Comparison of ENCODE assay signal across 8 cellular contexts in the genomic region with DNA sequence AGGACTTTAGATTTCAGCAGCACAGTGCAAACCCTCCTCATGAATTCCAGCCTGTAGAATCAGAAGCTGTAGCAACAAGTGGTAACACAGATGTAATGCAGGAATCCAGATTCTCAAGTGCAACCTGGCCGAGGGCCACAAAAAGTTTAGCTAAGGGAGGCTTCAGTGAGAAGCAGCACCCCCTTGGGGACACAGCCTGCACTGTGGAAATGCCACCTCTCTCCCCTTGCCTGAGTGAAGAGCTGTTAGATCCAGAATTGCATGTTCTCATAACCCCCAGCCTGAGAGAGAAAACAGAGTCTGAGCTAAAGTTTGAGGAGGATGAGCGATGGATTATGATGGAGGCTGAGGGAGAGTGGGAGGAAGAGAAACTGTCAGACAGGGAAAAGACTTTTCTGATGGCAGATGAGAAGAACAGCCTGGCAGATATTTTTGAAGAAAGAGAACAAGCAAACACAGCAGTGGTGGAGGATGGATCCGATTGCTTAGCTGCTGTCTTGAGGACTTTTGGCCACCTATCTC.
DNase-seq lines count a peak whose midpoint lies in the region; ATAC-seq and TF ChIP-seq lines count a peak whose summit lies in the region.

No MANE protein-coding gene starts in this region.

- H3K27me3 ChIP-seq in ACC112 (ENCODE audit: insufficient read depth, low read length) (no peaks in the 10 kb centered on the region), GM23338 (ENCODE audit: insufficient read depth) (no peaks in the 10 kb centered on the region), OCI-LY1 (ENCODE audit: insufficient read depth, low read length) (no peaks in the 10 kb centered on the region), stomach (no peaks in the 10 kb centered on the region)

- H4K20me1 ChIP-seq in GM23338 (replicated peaks; ENCODE audit: insufficient read depth) (peaks cover 34% of the 10 kb centered on the region), OCI-LY1 (ENCODE audit: insufficient read depth, low read length) (no peaks in the 10 kb centered on the region)

- WGBS in stomach, 5 donors = 24 to 51% (median 37%) methylated on average over 3 of the region's 3 CpGs

- TF ChIP-seq CTCF in GM23338 (conservative IDR thresholded peaks at IDR 0.05; ENCODE audit: low read depth in 2 of 2) = peak; percentile 63 to 67
- TF ChIP-seq CTCF in OCI-LY1 (IDR thresholded peaks at IDR 0.05; ENCODE audit: low read length) = peak; percentile 79
- TF ChIP-seq CTCF in nephron (IDR thresholded peaks at IDR 0.05; ENCODE audit: unreplicated experiment in 3 of 3) = peak; percentile 54 to 64 (median 56)
- peak in 5 of 7 experiments; percentile 51 to 72 (median 67) for TF ChIP-seq CTCF in stomach (IDR thresholded peaks at IDR 0.05)

- peaks cover 5% of the 10 kb centered on the region; the same call in 1 of the 2 replicates for H3K36me3 ChIP-seq in ACC112 (ENCODE audit: insufficient read depth, low read length)
- peaks cover 6% of the 10 kb centered on the region; the same call in 1 of the 2 replicates for H3K36me3 ChIP-seq in GM23338 (ENCODE audit: insufficient read depth)
- H3K36me3 ChIP-seq in OCI-LY1 (ENCODE audit: insufficient read depth, low read length) = no peaks in the 10 kb centered on the region; the same call in 1 of the 2 replicates
- peaks cover 3 to 21% (median 14%) of the 10 kb centered on the region in 4 donors for H3K36me3 ChIP-seq in stomach

- H3K27me3 Mint-ChIP-seq in GM23338 (ENCODE audit: insufficient read depth, low read depth, poor library complexity) (peaks cover 26% of the 10 kb centered on the region), nephron (ENCODE audit: low read depth) (no peaks in the 10 kb centered on the region)
- no peaks in the 10 kb centered on the region for H3K27me3 Mint-ChIP-seq in activated T-cell treated with anti-CD3 and anti-CD28 coated beads, Interleukin-2, amount 50 U/mL, for 4 hours (ENCODE audit: low read depth)

- peak; percentile 84 for DNase-seq in GM23338 (ENCODE audit: low spot score)
- peak; percentile 55 for DNase-seq in activated T-cell treated with anti-CD3 and anti-CD28 coated beads, Interleukin-2, amount 50 U/mL, for 4 hours
- DNase-seq in fibroblast of peridontal ligament (ENCODE audit: extremely low read depth) = peak; percentile 97
- DNase-seq in stomach = peak; percentile 81

- intact Hi-C loops in stomach (cut with DNase I; ENCODE audit: low total_unique reads) = no loop called here

- no peak for TF ChIP-seq EP300 in stomach (IDR thresholded peaks at IDR 0.05)

- H3K79me2 ChIP-seq in ACC112 (ENCODE audit: control insufficient read depth, insufficient read depth, low read length, unreplicated experiment) (peaks cover 71% of the 10 kb centered on the region), GM23338 (replicated peaks; ENCODE audit: insufficient read depth) (peaks cover 55% of the 10 kb centered on the region), OCI-LY1 (ENCODE audit: insufficient read depth, low read length) (no peaks in the 10 kb centered on the region)

- H3K27ac ChIP-seq in ACC112 (ENCODE audit: low read depth, low read length) = no peak overlapping the region
- H3K27ac ChIP-seq in GM23338 (ENCODE audit: low read depth) = no peak overlapping the region
- H3K27ac ChIP-seq in OCI-LY1 (ENCODE audit: low read depth, low read length, poor library complexity, severe bottlenecking) = no peak overlapping the region
- H3K27ac ChIP-seq in stomach = peak overlapping the region in 4 of 5 donors; percentile 8 to 95 (median 72)

- no peak overlapping the region; the same call in 1 of the 2 replicates for H3K9ac ChIP-seq in OCI-LY1 (ENCODE audit: low read length)

- peak overlapping the region; percentile 93 for H3K4me3 ChIP-seq in ACC112 (ENCODE audit: low read depth, low read length)
- H3K4me3 ChIP-seq in GM23338 = peak overlapping the region; percentile 81
- no peak overlapping the region for H3K4me3 ChIP-seq in OCI-LY1 (ENCODE audit: low read depth, low read length, poor library complexity, severe bottlenecking)
- peak overlapping the region in 3 of 4 donors; percentile 9 to 63 (median 15) for H3K4me3 ChIP-seq in stomach

- H3K4me3 Mint-ChIP-seq in GM23338 (peak overlapping the region; percentile 69), nephron (peak overlapping the region; percentile 78 to 85 (median 81))
- H3K4me3 Mint-ChIP-seq in activated T-cell treated with anti-CD3 and anti-CD28 coated beads, Interleukin-2, amount 50 U/mL, for 4 hours = no peak overlapping the region

- H2AFZ ChIP-seq in ACC112 (ENCODE audit: low read length, unreplicated experiment) = no peak overlapping the region
- H2AFZ ChIP-seq in GM23338 = no peak overlapping the region
- no peak overlapping the region for H2AFZ ChIP-seq in OCI-LY1 (ENCODE audit: low read length)

- peaks cover 57% of the 10 kb centered on the region for H3K4me1 Mint-ChIP-seq in GM23338
- H3K4me1 Mint-ChIP-seq in activated T-cell treated with anti-CD3 and anti-CD28 coated beads, Interleukin-2, amount 50 U/mL, for 4 hours (ENCODE audit: low read depth) = peaks cover 52% of the 10 kb centered on the region
- H3K4me1 Mint-ChIP-seq in nephron = peaks cover 72% of the 10 kb centered on the region

- peaks cover 35% of the 10 kb centered on the region for H3K9me3 Mint-ChIP-seq in GM23338
- no peaks in the 10 kb centered on the region for H3K9me3 Mint-ChIP-seq in activated T-cell treated with anti-CD3 and anti-CD28 coated beads, Interleukin-2, amount 50 U/mL, for 4 hours
- no peaks in the 10 kb centered on the region for H3K9me3 Mint-ChIP-seq in nephron

- peak overlapping the region; percentile 83 for H3K4me2 ChIP-seq in GM23338
- no peak overlapping the region; the same call in 1 of the 2 replicates for H3K4me2 ChIP-seq in OCI-LY1 (ENCODE audit: low read length)

- H3K9me2 ChIP-seq in GM23338 (ENCODE audit: insufficient read depth) (no peaks in the 10 kb centered on the region), OCI-LY1 (ENCODE audit: low read depth, low read length) (no peaks in the 10 kb centered on the region)

- H3K27ac Mint-ChIP-seq in GM23338 (no peak overlapping the region), nephron (peak overlapping the region; percentile 62 to 82 (median 74))

- no peak for TF ChIP-seq POLR2A in stomach (IDR thresholded peaks at IDR 0.05)

- H3K36me3 Mint-ChIP-seq in GM23338 (ENCODE audit: low read depth) (peaks cover 55% of the 10 kb centered on the region), nephron (ENCODE audit: low read depth) (peaks cover 40% of the 10 kb centered on the region)
- H3K36me3 Mint-ChIP-seq in activated T-cell treated with anti-CD3 and anti-CD28 coated beads, Interleukin-2, amount 50 U/mL, for 4 hours (ENCODE audit: insufficient read depth) = peaks cover 7% of the 10 kb centered on the region

- H3F3A ChIP-seq in GM23338 (replicated peaks; ENCODE audit: low read depth) (peaks cover 17% of the 10 kb centered on the region), OCI-LY1 (ENCODE audit: insufficient read depth, low read length) (no peaks in the 10 kb centered on the region)

- H3K4me1 ChIP-seq in ACC112 (ENCODE audit: control insufficient read depth, insufficient read depth, low read length, unreplicated experiment) = peaks cover 67% of the 10 kb centered on the region
- H3K4me1 ChIP-seq in GM23338 (ENCODE audit: insufficient read depth) = peaks cover 56% of the 10 kb centered on the region
- H3K4me1 ChIP-seq in OCI-LY1 (ENCODE audit: insufficient read depth, low read length, severe bottlenecking) = peaks cover 25% of the 10 kb centered on the region
- H3K4me1 ChIP-seq in stomach = peaks cover 52 to 90% (median 74%) of the 10 kb centered on the region in 4 donors

- ATAC-seq in GM23338 = peak; percentile 9
- peak; percentile 15 to 32 for ATAC-seq in activated T-cell treated with anti-CD3 and anti-CD28 coated beads, Interleukin-2, amount 50 U/mL, for 4 hours
- no peak for ATAC-seq in HG02759 (IDR thresholded peaks at IDR 0.05; ENCODE audit: unreplicated experiment)

- H3K9me3 ChIP-seq in OCI-LY1 (ENCODE audit: low read length) = no peaks in the 10 kb centered on the region
- no peaks in the 10 kb centered on the region for H3K9me3 ChIP-seq in stomach

TF ChIP-seq in GM23338, 12 proteins besides CTCF, POLR2A, EP300 and RAD21:
- TF ChIP-seq NANOG (IDR thresholded peaks at IDR 0.05; ENCODE audit: borderline replicate concordance) (no peak), EZH2 (IDR thresholded peaks at IDR 0.05; ENCODE audit: low read depth, unreplicated experiment) (no peak), POLR2AphosphoS5 (IDR thresholded peaks at IDR 0.05; ENCODE audit: low read depth) (0 out of 2 replicates have a peak, but pooled peaks have one; percentile 30)

Comparison
In these comparisons a context has a peak if more than half of its experiments do, and no peak if none do; other contexts are left out.
1. H3K27ac ChIP-seq: peak in stomach (4 of 5); none in ACC112 (single experiment), GM23338 (single experiment) and OCI-LY1 (single experiment).
2. Peak in every context shown above with its lines, with median percentiles within 50 percentile points of each other: DNase-seq and CTCF ChIP-seq.